In the genomic region with DNA sequence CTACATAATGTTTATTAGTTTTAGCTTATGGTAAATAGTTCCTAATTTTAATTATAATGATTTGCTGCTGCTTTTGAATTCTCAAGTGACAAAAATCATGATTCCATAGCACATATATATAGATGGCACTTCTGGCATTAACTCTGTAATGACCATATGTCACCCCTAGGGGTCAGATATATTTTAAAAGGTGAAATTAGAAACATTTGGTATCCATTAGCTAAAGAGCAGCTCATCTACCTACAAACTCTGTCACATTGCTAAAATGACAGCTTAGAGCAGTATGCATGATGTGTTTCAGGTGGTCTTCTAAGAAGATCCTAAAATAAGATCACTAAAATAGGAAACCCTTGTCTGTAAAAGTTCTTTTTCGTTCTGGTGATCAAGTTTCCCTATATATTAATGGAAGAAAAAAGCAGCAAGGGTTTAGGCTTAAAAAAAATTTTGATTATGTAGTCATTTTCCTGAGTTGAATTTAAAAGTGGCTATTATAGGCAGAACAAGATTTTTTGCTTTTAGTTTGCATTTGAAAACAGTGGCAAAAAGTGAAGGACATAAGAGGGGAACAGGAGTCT, we compare ENCODE assay signal across 8 cellular contexts.
A peak's percentile ranks its signal among the peaks of the same experiment; 100 is the strongest.
DNase-seq lines count a peak whose midpoint lies in the region; ATAC-seq and TF ChIP-seq lines count a peak whose summit lies in the region.

No MANE protein-coding gene starts in this region.

- H3K4me3 Mint-ChIP-seq in glutamatergic neuron (ENCODE audit: unreplicated experiment) = no peak overlapping the region

- H3K4me1 Mint-ChIP-seq in glutamatergic neuron (ENCODE audit: low read depth, unreplicated experiment) = no peaks in the 10 kb centered on the region

- peaks cover 2% of the 10 kb centered on the region for H3K9me3 Mint-ChIP-seq in glutamatergic neuron (ENCODE audit: unreplicated experiment)

- no peak overlapping the region for H3K27ac Mint-ChIP-seq in glutamatergic neuron (ENCODE audit: unreplicated experiment)

- no peak overlapping the region for H3K27ac ChIP-seq in MM.1S (ENCODE audit: low read length)
- H3K27ac ChIP-seq in esophagus muscularis mucosa (replicated peaks in 1 of 4) = no peak overlapping the region
- H3K27ac ChIP-seq in thyroid gland = no peak overlapping the region

- ATAC-seq in GM21619 (IDR thresholded peaks at IDR 0.05; ENCODE audit: unreplicated experiment) = peak; percentile 73

- 88% methylated on average over 1 of the region's 1 CpG for WGBS in esophagus muscularis mucosa
- 93 to 96% methylated on average over 1 of the region's 1 CpG for WGBS in thyroid gland, 2 donors

- H3K36me3 ChIP-seq in MM.1S (replicated peaks; ENCODE audit: insufficient read depth, low read length) (no peaks in the 10 kb centered on the region), esophagus muscularis mucosa (no peaks in the 10 kb centered on the region), thyroid gland (no peaks in the 10 kb centered on the region)

- H3K27me3 ChIP-seq in MM.1S (replicated peaks; ENCODE audit: insufficient read depth, low read length) (no peaks in the 10 kb centered on the region), esophagus muscularis mucosa (no peaks in the 10 kb centered on the region), thyroid gland (no peaks in the 10 kb centered on the region)

- DNase-seq in GM10248 (ENCODE audit: extremely low spot score) (peak; percentile 3), MM.1S (peak; percentile 33), glutamatergic neuron (no peak), activated T-cell treated with anti-CD3 and anti-CD28 coated beads for 4 hours (no peak), esophagus muscularis mucosa (ENCODE audit: extremely low spot score) (no peak), thyroid gland (no peak), NCI-H1436 treated with DMSO at 0.1 percent for 48 hours (lab: John Stamatoyannopoulos, UW) (no peak)

- H3K9me3 ChIP-seq in MM.1S (replicated peaks; ENCODE audit: insufficient read depth, low read length) = no peaks in the 10 kb centered on the region
- H3K9me3 ChIP-seq in esophagus muscularis mucosa = no peaks in the 10 kb centered on the region
- H3K9me3 ChIP-seq in thyroid gland = no peaks in the 10 kb centered on the region

- H3K79me2 ChIP-seq in MM.1S (ENCODE audit: low read length) = no peaks in the 10 kb centered on the region

- no peaks in the 10 kb centered on the region for H3K9me2 ChIP-seq in MM.1S (replicated peaks; ENCODE audit: insufficient read depth, low read length)

- no peak for TF ChIP-seq EP300 in esophagus muscularis mucosa (IDR thresholded peaks at IDR 0.05)

- H3K9ac ChIP-seq in MM.1S (ENCODE audit: low read length) = no peak overlapping the region

- H2AFZ ChIP-seq in MM.1S (ENCODE audit: low read length) = no peak overlapping the region

- no peak overlapping the region for H3K4me3 ChIP-seq in MM.1S (ENCODE audit: low read length)
- H3K4me3 ChIP-seq in esophagus muscularis mucosa = no peak overlapping the region
- H3K4me3 ChIP-seq in thyroid gland (replicated peaks in 1 of 3) = no peak overlapping the region

- no peaks in the 10 kb centered on the region for H3F3A ChIP-seq in MM.1S (ENCODE audit: insufficient read depth, low read length)

- H3K27me3 Mint-ChIP-seq in glutamatergic neuron (ENCODE audit: unreplicated experiment) = no peaks in the 10 kb centered on the region

- POLR2A ChIA-PET in GM10248 (lab: Yijun Ruan, JAX) = no interaction called here

- no peaks in the 10 kb centered on the region for H3K36me3 Mint-ChIP-seq in glutamatergic neuron (ENCODE audit: unreplicated experiment)

- no peaks in the 10 kb centered on the region for H4K20me1 ChIP-seq in MM.1S (ENCODE audit: insufficient read depth, low read length)

- H3K4me1 ChIP-seq in MM.1S (ENCODE audit: low read length) (no peaks in the 10 kb centered on the region), esophagus muscularis mucosa (no peaks in the 10 kb centered on the region), thyroid gland (no peaks in the 10 kb centered on the region)

- no peak overlapping the region for H3K4me2 ChIP-seq in MM.1S (ENCODE audit: low read depth, low read length)

- TF ChIP-seq POLR2A in esophagus muscularis mucosa (IDR thresholded peaks at IDR 0.05; ENCODE audit: low read depth) (no peak), thyroid gland (IDR thresholded peaks at IDR 0.05) (no peak)

- peak; percentile 26 for TF ChIP-seq CTCF in GM10248 (IDR thresholded peaks at IDR 0.05; ENCODE audit: control extremely low read depth, extremely low read depth, low read depth, missing control alignments)
- TF ChIP-seq CTCF in MM.1S (IDR thresholded peaks at IDR 0.05; ENCODE audit: low read length) = peak; percentile 49
- peak; percentile 75 for TF ChIP-seq CTCF in glutamatergic neuron (IDR thresholded peaks at IDR 0.05; ENCODE audit: partially characterized antibody, unreplicated experiment)
- TF ChIP-seq CTCF in esophagus muscularis mucosa (IDR thresholded peaks at IDR 0.05) = peak in 1 of 3 experiments; percentile 21
- TF ChIP-seq CTCF in thyroid gland (IDR thresholded peaks at IDR 0.05) = peak in 1 of 6 experiments; percentile 23

- intact Hi-C loops in esophagus muscularis mucosa (cut with DNase I) (no loop called here), thyroid gland (cut with DNase I) (no loop called here)

- CTCF ChIA-PET in GM10248 (lab: Yijun Ruan, JAX) = interaction anchor here (0.7 to 2.7 kb wide), 20 partner anchors 9 to 1038 kb away, joined by 3 to 13 read pairs (median 3); a partner anchor contains a TSS

Comparison
In these comparisons a context has a peak if more than half of its experiments do, and no peak if none do; other contexts are left out.
1. DNase-seq: peak in GM10248 (single experiment) and MM.1S (single experiment); none in glutamatergic neuron (single experiment), activated T-cell treated with anti-CD3 and anti-CD28 coated beads for 4 hours (single experiment), esophagus muscularis mucosa (single experiment), thyroid gland (0 of 2) and NCI-H1436 treated with DMSO at 0.1 percent for 48 hours (single experiment).